Comparison of ENCODE assay signal across 26 cellular contexts in genomic region chr6:1297746-1298145, GRCh38. TPM values are rescaled to one million over a fixed set of nuclear protein-coding genes. Genes with fewer than 3 reads are reported as not detected.
DNase-seq lines count a peak whose midpoint lies in the region; ATAC-seq and TF ChIP-seq lines count a peak whose summit lies in the region.
"Had no signal": no experiment of that assay in that cellular context is flagged by ENCODE, and none has a peak within 500 bp of the region (broad histone marks: within the 10 kb centered on the region; RNA-seq: fewer than 3 reads in every experiment).

No MANE protein-coding gene starts in this region.

- H3K36me3 ChIP-seq in esophagus muscularis mucosa (no peaks in the 10 kb centered on the region), testis (ENCODE audit: low read depth, missing control alignments) (no peaks in the 10 kb centered on the region)
- H3K36me3 ChIP-seq: BLaER1, heart right ventricle, spleen, stomach had no signal

- no peak for TF ChIP-seq CTCF in esophagus muscularis mucosa (IDR thresholded peaks at IDR 0.05)
- TF ChIP-seq CTCF in testis (IDR thresholded peaks at IDR 0.05): no peak

- H3K27ac ChIP-seq in esophagus muscularis mucosa (replicated peaks in 1 of 4) (peak overlapping the region in 2 of 4 donors; percentile 27), testis (no peak overlapping the region)
- H3K27ac ChIP-seq: BLaER1, heart right ventricle, KMS-11, SK-N-MC, spleen, stomach had no signal

- DNase-seq in Caki2 (ENCODE audit: low read depth): peak; percentile 58
- DNase-seq in esophagus muscularis mucosa (ENCODE audit: extremely low spot score): peak; percentile 57
- DNase-seq in kidney glomerular epithelial cell (lab: John Stamatoyannopoulos, UW): peak; percentile 10
- DNase-seq in testis: no peak
- DNase-seq: activated CD4-positive, alpha-beta memory T cell treated with anti-CD3 and anti-CD28 coated beads, Interleukin-2, amount 10 ng/mL, durations not matched to agents 7 days and 5 days; activated T-cell treated with anti-CD3 and anti-CD28 coated beads for 4 hours; erythroblast; GF-D8; heart right ventricle; immature natural killer cell; NCI-H2029; NCI-H345; nucleus accumbens; PC-3; spleen; stimulated activated CD4-positive, alpha-beta T cell treated with anti-CD3 and anti-CD28 coated beads, Interleukin-4, amount 100 ng/mL, for 4 hours; stomach; trophoblast cell had no signal

- H3K4me1 ChIP-seq in esophagus muscularis mucosa: peaks cover 0 to 17% (median 11%) of the 10 kb centered on the region in 4 donors
- H3K4me1 ChIP-seq in testis: no peaks in the 10 kb centered on the region
- H3K4me1 ChIP-seq: BLaER1, heart right ventricle, spleen had no signal

- intact Hi-C loops in esophagus muscularis mucosa (cut with DNase I): no loop called here
- intact Hi-C loops in testis (cut with DNase I; ENCODE audit: low total_unique reads): no loop called here

- TF ChIP-seq EP300 in esophagus muscularis mucosa (IDR thresholded peaks at IDR 0.05): no peak

- whole genome bisulfite sequencing in esophagus muscularis mucosa: 22% methylated on average over 4 of the region's 4 CpGs
- 59 to 62% methylated on average over 4 of the region's 4 CpGs for WGBS in testis, 2 donors

- ATAC-seq in HG03521 (IDR thresholded peaks at IDR 0.05; ENCODE audit: unreplicated experiment): no peak
- no peak for ATAC-seq in GM18505 (IDR thresholded peaks at IDR 0.05; ENCODE audit: unreplicated experiment)
- ATAC-seq in HG02884 (IDR thresholded peaks at IDR 0.05; ENCODE audit: unreplicated experiment): no peak
- ATAC-seq: heart right ventricle, PC-3 had no signal

- in situ Hi-C loops in Caki2 (cut with HindIII; ENCODE audit: low pct_unique_long_range_greater_than_20kb, low sequenced_read_pairs): no loop called here

- TF ChIP-seq POLR2A in esophagus muscularis mucosa (IDR thresholded peaks at IDR 0.05; ENCODE audit: low read depth): no peak
- TF ChIP-seq POLR2A in testis (IDR thresholded peaks at IDR 0.05): no peak
- TF ChIP-seq POLR2A in GM18505 (IDR thresholded peaks at IDR 0.05; ENCODE audit: borderline replicate concordance, extremely low read depth, insufficient read depth, insufficient read length): no peak

- H3K27me3 ChIP-seq in esophagus muscularis mucosa: no peaks in the 10 kb centered on the region
- no peaks in the 10 kb centered on the region for H3K27me3 ChIP-seq in testis
- H3K27me3 ChIP-seq: BLaER1, stomach had no signal

- peaks cover 0 to 4% (median 0%) of the 10 kb centered on the region in 4 donors for H3K9me3 ChIP-seq in esophagus muscularis mucosa
- H3K9me3 ChIP-seq in testis: no peaks in the 10 kb centered on the region
- H3K9me3 ChIP-seq: BLaER1, stomach had no signal

- H3K4me3 ChIP-seq in esophagus muscularis mucosa: no peak overlapping the region
- no peak overlapping the region for H3K4me3 ChIP-seq in testis
- H3K4me3 ChIP-seq: BLaER1, heart right ventricle, lung, SK-N-MC, spleen, stomach had no signal

TF ChIP-seq in PFSK-1, 5 proteins besides CTCF, POLR2A, EP300 and RAD21:
- TF ChIP-seq FOXP2 (optimal IDR thresholded peaks at IDR 0.05; ENCODE audit: borderline replicate concordance, extremely low read depth, extremely low read length, insufficient read depth) (no peak), REST (IDR thresholded peaks at IDR 0.05; ENCODE audit: insufficient read depth in 1 of 2, low read depth in 2 of 2, low read length in 2 of 2) (0 out of 4 replicates have a peak, but pooled peaks of 1 of the 2 experiments have one; percentile 23), SIN3A (IDR thresholded peaks at IDR 0.05; ENCODE audit: borderline replicate concordance, insufficient read depth, low read length) (no peak), POLR2AphosphoS5 (IDR thresholded peaks at IDR 0.05; ENCODE audit: low read depth, low read length) (peak; percentile 33; the same call in 1 of the 2 replicates), TAF1 (IDR thresholded peaks at IDR 0.05; ENCODE audit: borderline replicate concordance, insufficient read depth, low read length) (no peak)
TF ChIP-seq in PFSK-1: peak in this region for 2.

RNA-seq across cellular contexts. Expression of gene FOXQ1, which starts 14.2 kb away (rescaled TPM):
- total RNA-seq in Caki2 (2014; rRNA removed; shearing (Covaris generic); ENCODE audit: low replicate concordance): 13.6 and 23.2 TPM in 2 replicates
- polyA plus RNA-seq in PFSK-1 (2012; ENCODE audit: insufficient read length, low read depth): 3.2 TPM
- total RNA-seq in esophagus muscularis mucosa (1 to 10 TPM; 2.5 to 4.4 (median 2.9) TPM), testis (1 to 10 TPM; 1.7 TPM)
- polyA plus RNA-seq in testis (ENCODE audit: insufficient read depth, low read depth, low replicate concordance): 0.53 TPM
- total RNA-seq: activated CD4-positive, alpha-beta memory T cell treated with anti-CD3 and anti-CD28 coated beads, Interleukin-2, amount 10 ng/mL, durations not matched to agents 7 days and 5 days; heart right ventricle had no signal
- polyA plus RNA-seq: heart right ventricle, immature natural killer cell had no signal
